9 cellular contexts compared by ENCODE assay signal in the genomic region with DNA sequence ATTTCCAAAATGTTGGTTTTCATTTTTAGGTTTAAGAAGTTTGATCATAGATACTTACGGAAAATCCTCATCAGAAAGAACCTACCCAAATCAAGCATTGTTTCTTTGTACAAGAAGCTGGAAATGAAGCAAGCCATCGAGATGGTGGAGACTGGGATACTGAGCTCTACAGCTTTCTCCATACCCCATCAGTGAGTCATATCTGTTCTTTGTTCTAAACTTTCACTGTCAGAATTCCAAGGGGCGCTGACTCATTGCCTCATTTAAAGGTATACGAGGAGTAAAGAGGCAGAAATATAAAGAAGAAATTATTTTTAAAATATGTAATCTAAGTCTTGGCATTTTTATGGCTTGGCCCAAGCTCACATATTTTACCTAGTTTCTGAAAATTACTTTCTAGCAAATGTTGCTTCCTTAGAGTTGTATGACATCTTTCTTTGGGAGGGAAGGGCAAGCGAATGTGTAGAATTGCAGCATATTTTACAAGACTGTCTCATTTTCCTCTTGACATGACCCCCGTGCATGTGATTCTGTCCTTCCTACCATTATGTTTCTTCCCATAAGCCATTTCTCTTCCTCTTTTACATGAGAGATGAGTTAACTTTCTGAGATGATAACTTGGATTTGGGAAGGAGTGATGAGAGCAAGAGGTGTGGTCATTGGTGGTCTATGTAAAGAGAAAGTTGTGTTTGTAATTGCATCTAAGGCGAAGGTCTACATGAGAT. TPM values are rescaled to one million over a fixed set of nuclear protein-coding genes. Genes with fewer than 3 reads are reported as not detected.
DNase-seq lines count a peak whose midpoint lies in the region; ATAC-seq and TF ChIP-seq lines count a peak whose summit lies in the region.
"Had no signal": no experiment of that assay in that cellular context is flagged by ENCODE, and none has a peak within 500 bp of the region (broad histone marks: within the 10 kb centered on the region; RNA-seq: fewer than 3 reads in every experiment).

No MANE protein-coding gene starts in this region.

- no peak overlapping the region for H3K4me3 ChIP-seq in HFF-Myc (replicated peaks; ENCODE audit: low read depth, low read length)
- H3K4me3 ChIP-seq: lung had no signal

- ATAC-seq in GM19023 (IDR thresholded peaks at IDR 0.05; ENCODE audit: unreplicated experiment) (no peak), GM21786 (IDR thresholded peaks at IDR 0.05; ENCODE audit: unreplicated experiment) (no peak), HG03097 (IDR thresholded peaks at IDR 0.05; ENCODE audit: low FRiP score, unreplicated experiment) (no peak)

- peak; percentile 73 for DNase-seq in HFF-Myc (ENCODE audit: extremely low read depth, low read depth)
- DNase-seq in T1000 (lab: John Stamatoyannopoulos, UW): peak; percentile 56
- DNase-seq in glomerular endothelial cell (ENCODE audit: extremely low read depth, low read depth, low spot score): peak; percentile 92
- DNase-seq in stromal cell of bone marrow (ENCODE audit: low read depth): peak; percentile 87
- DNase-seq: KG1 had no signal

- no peak for TF ChIP-seq CTCF in HFF-Myc (IDR thresholded peaks at IDR 0.05; ENCODE audit: low read depth, low read length, missing control alignments)

RNA-seq across cellular contexts. Expression of gene SLC9A4, which starts 41.2 kb away (rescaled TPM):
- total RNA-seq in glomerular endothelial cell: not detected in 2 replicates
